10 cellular contexts compared by ENCODE assay signal in genomic region chr6:67976486-67976885, GRCh38.
"Had no signal": no experiment of that assay in that cellular context is flagged by ENCODE, and none has a peak within 500 bp of the region (broad histone marks: within the 10 kb centered on the region; RNA-seq: fewer than 3 reads in every experiment).

No MANE protein-coding gene starts in this region.

- ATAC-seq: GM23338, HCT116 had no signal

- H2AFZ ChIP-seq: GM23248, GM23338 had no signal

- H3K9ac ChIP-seq: GM23248 had no signal

- H3K36me3 ChIP-seq: HAP-1 had no signal

- H3K27ac ChIP-seq: GM23248 had no signal

- H3K4me1 ChIP-seq: HAP-1 had no signal

- DNase-seq: GM23248, GOT3, H7, H9, HCEC 1CT, HFFc6 had no signal

- H3K4me2 ChIP-seq: GM23338 had no signal

- H3K4me3 ChIP-seq: GM23248, GM23338, HAP-1 had no signal

- H3K9me3 ChIP-seq: HAP-1 had no signal

- FAIRE-seq: H54 had no signal
